ENCODE assay signal across 1 cellular context in genomic region chr10:110643670-110644597, GRCh38.
TF ChIP-seq lines count a peak whose summit lies in the region.

TSS of gene RBM20 (plus strand) at chr10:110644336. CDS start at chr10:110644455, 119 bp downstream.

TF ChIP-seq in H1, 55 proteins besides CTCF, POLR2A, EP300 and RAD21 (continued from another document):
- TF ChIP-seq EZH2 (IDR thresholded peaks at IDR 0.05; ENCODE audit: low read depth, low read length, severe bottlenecking) (peak; percentile 63), CBX8 (IDR thresholded peaks at IDR 0.05; ENCODE audit: borderline replicate concordance, low read depth, low read length) (no peak), ASH2L (IDR thresholded peaks at IDR 0.05; ENCODE audit: low read length) (peak; percentile 63), SIRT6 (IDR thresholded peaks at IDR 0.05; ENCODE audit: low read length) (no peak), RFX5 (IDR thresholded peaks at IDR 0.05; ENCODE audit: borderline replicate concordance, low read depth, low read length) (no peak), TCF12 (IDR thresholded peaks at IDR 0.05; ENCODE audit: low read depth, low read length) (no peak), RBBP5 (IDR thresholded peaks at IDR 0.05; ENCODE audit: borderline replicate concordance, low read depth, low read length) (peak; percentile 40; the same call in 1 of the 2 replicates), JUND (IDR thresholded peaks at IDR 0.05; ENCODE audit: low read length) (no peak), NRF1 (IDR thresholded peaks at IDR 0.05; ENCODE audit: low read depth, low read length) (no peak), CHD7 (IDR thresholded peaks at IDR 0.05; ENCODE audit: insufficient replicate concordance, low read length) (no peak), KDM1A (IDR thresholded peaks at IDR 0.05; ENCODE audit: borderline replicate concordance, low read length) (no peak), POU5F1 (IDR thresholded peaks at IDR 0.05; ENCODE audit: low read depth, low read length) (no peak), TAF7 (optimal IDR thresholded peaks at IDR 0.05; ENCODE audit: borderline replicate concordance, low read depth, low read length) (no peak), SIN3A (conservative IDR thresholded peaks at IDR 0.05 in 1 of 2, IDR thresholded peaks at IDR 0.05 in 1 of 2; ENCODE audit: low read depth in 1 of 2, low read length in 2 of 2) (0 out of 4 replicates have a peak, but pooled peaks of 1 of the 2 experiments have one; percentile 22), TEAD4 (IDR thresholded peaks at IDR 0.05; ENCODE audit: low read depth, low read length) (no peak; the same call in 1 of the 2 replicates), HDAC2 (IDR thresholded peaks at IDR 0.05; ENCODE audit: borderline replicate concordance in 1 of 2, low read depth in 2 of 2, low read length in 2 of 2) (peak in 1 of 2 experiments; percentile 90; a peak in 2 of 4 replicates), ATF3 (IDR thresholded peaks at IDR 0.05; ENCODE audit: insufficient read depth, low read depth, low read length) (no peak), CTBP2 (IDR thresholded peaks at IDR 0.05; ENCODE audit: borderline replicate concordance, insufficient read depth, insufficient read length, low read length) (no peak), CBX5 (IDR thresholded peaks at IDR 0.05; ENCODE audit: low read depth, low read length) (no peak), SP2 (IDR thresholded peaks at IDR 0.05; ENCODE audit: low read length) (no peak), CREB1 (IDR thresholded peaks at IDR 0.05) (no peak), PHF8 (conservative IDR thresholded peaks at IDR 0.05; ENCODE audit: low read depth, low read length) (no peak), GABPA (IDR thresholded peaks at IDR 0.05; ENCODE audit: borderline replicate concordance, insufficient read depth, low read length) (0 out of 2 replicates have a peak, but pooled peaks have one; percentile 8), YY1 (IDR thresholded peaks at IDR 0.05; ENCODE audit: low read depth, low read length) (no peak), ZNF274 (IDR thresholded peaks at IDR 0.05; ENCODE audit: borderline replicate concordance, extremely low read depth, low read length) (no peak), HDAC6 (IDR thresholded peaks at IDR 0.05; ENCODE audit: low read depth, low read length) (no peak), TBP (IDR thresholded peaks at IDR 0.05; ENCODE audit: low read depth, low read length) (no peak)
